37 cellular contexts compared by ENCODE assay signal in the genomic region with DNA sequence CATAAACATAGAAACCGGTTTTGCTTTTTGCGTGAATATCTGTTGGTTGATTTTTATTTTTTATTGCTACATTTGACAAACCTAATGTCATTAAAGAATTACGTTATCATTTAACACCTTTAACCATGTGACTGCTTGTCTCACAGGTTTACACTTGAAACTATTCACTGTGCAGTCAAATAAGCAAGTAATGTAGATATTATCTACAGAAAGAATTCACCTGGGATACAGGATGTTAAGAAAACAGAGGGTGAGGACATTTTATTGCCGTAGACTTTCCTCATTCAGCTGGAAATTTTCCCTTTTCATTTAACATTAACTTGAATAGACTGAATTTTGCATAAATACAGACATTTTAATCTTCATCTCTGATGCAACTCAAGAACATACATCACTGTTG.
"Had no signal": no experiment of that assay in that cellular context is flagged by ENCODE, and none has a peak within 500 bp of the region (broad histone marks: within the 10 kb centered on the region; RNA-seq: fewer than 3 reads in every experiment).

No MANE protein-coding gene starts in this region.

- H3K4me3 Mint-ChIP-seq: activated B cell treated with CpG ODN at 0.5 μM for 24 hours; activated CD4-positive, alpha-beta memory T cell treated with anti-CD3 and anti-CD28 coated beads, Interleukin-2, amount 10 ng/mL, durations not matched to agents 7 days and 5 days; activated CD8-positive, alpha-beta memory T cell treated with anti-CD3 and anti-CD28 coated beads, Interleukin-2, amount 10 ng/mL, durations not matched to agents 7 days and 5 days; activated naive CD4-positive, alpha-beta T cell treated with anti-CD3 and anti-CD28 coated beads, Interleukin-2, amount 10 ng/mL, durations not matched to agents 7 days and 5 days; activated naive CD8-positive, alpha-beta T cell; activated naive CD8-positive, alpha-beta T cell treated with anti-CD3 and anti-CD28 coated beads, Interleukin-2, amount 50 U/mL, for 24 hours; brain had no signal

- H3K27me3 Mint-ChIP-seq: activated B cell treated with CpG ODN at 0.5 μM for 24 hours; activated CD4-positive, alpha-beta memory T cell treated with anti-CD3 and anti-CD28 coated beads, Interleukin-2, amount 10 ng/mL, durations not matched to agents 7 days and 5 days; activated CD8-positive, alpha-beta memory T cell treated with anti-CD3 and anti-CD28 coated beads, Interleukin-2, amount 10 ng/mL, durations not matched to agents 7 days and 5 days; activated naive CD4-positive, alpha-beta T cell treated with anti-CD3 and anti-CD28 coated beads, Interleukin-2, amount 10 ng/mL, durations not matched to agents 7 days and 5 days; activated naive CD8-positive, alpha-beta T cell; activated naive CD8-positive, alpha-beta T cell treated with anti-CD3 and anti-CD28 coated beads, Interleukin-2, amount 50 U/mL, for 24 hours; brain had no signal

- H3K36me3 Mint-ChIP-seq: activated CD8-positive, alpha-beta memory T cell treated with anti-CD3 and anti-CD28 coated beads, Interleukin-2, amount 10 ng/mL, durations not matched to agents 7 days and 5 days; activated naive CD4-positive, alpha-beta T cell treated with anti-CD3 and anti-CD28 coated beads, Interleukin-2, amount 10 ng/mL, durations not matched to agents 7 days and 5 days; activated naive CD8-positive, alpha-beta T cell; brain had no signal

- H3K27ac ChIP-seq: RWPE1, VCaP had no signal

- ATAC-seq: activated CD8-positive, alpha-beta memory T cell treated with anti-CD3 and anti-CD28 coated beads, Interleukin-2, amount 10 ng/mL, durations not matched to agents 7 days and 5 days; activated naive CD8-positive, alpha-beta T cell treated with anti-CD3 and anti-CD28 coated beads, Interleukin-2, amount 50 U/mL, for 24 hours; PC-3; Right ventricle myocardium inferior had no signal

- H3K27ac Mint-ChIP-seq: activated B cell treated with CpG ODN at 0.5 μM for 24 hours; activated CD4-positive, alpha-beta memory T cell treated with anti-CD3 and anti-CD28 coated beads, Interleukin-2, amount 10 ng/mL, durations not matched to agents 7 days and 5 days; activated CD8-positive, alpha-beta memory T cell treated with anti-CD3 and anti-CD28 coated beads, Interleukin-2, amount 10 ng/mL, durations not matched to agents 7 days and 5 days; activated naive CD4-positive, alpha-beta T cell treated with anti-CD3 and anti-CD28 coated beads, Interleukin-2, amount 10 ng/mL, durations not matched to agents 7 days and 5 days; activated naive CD8-positive, alpha-beta T cell; activated naive CD8-positive, alpha-beta T cell treated with anti-CD3 and anti-CD28 coated beads, Interleukin-2, amount 50 U/mL, for 24 hours; brain had no signal

- H3K9me3 Mint-ChIP-seq: activated B cell treated with CpG ODN at 0.5 μM for 24 hours; activated CD4-positive, alpha-beta memory T cell treated with anti-CD3 and anti-CD28 coated beads, Interleukin-2, amount 10 ng/mL, durations not matched to agents 7 days and 5 days; activated naive CD4-positive, alpha-beta T cell treated with anti-CD3 and anti-CD28 coated beads, Interleukin-2, amount 10 ng/mL, durations not matched to agents 7 days and 5 days; activated naive CD8-positive, alpha-beta T cell treated with anti-CD3 and anti-CD28 coated beads, Interleukin-2, amount 50 U/mL, for 24 hours; brain had no signal

- DNase-seq: activated B cell treated with CpG ODN at 0.5 μM for 24 hours; activated CD4-positive, alpha-beta memory T cell treated with anti-CD3 and anti-CD28 coated beads, Interleukin-2, amount 10 ng/mL, durations not matched to agents 7 days and 5 days; activated CD4-positive, alpha-beta T cell treated with anti-CD3 and anti-CD28 coated beads for 4 hours; activated CD4-positive, CD25-positive, alpha-beta regulatory T cell treated with anti-CD3 and anti-CD28 coated beads, Interleukin-2, amount 50 U/mL, for 72 hours; activated CD8-positive, alpha-beta memory T cell treated with anti-CD3 and anti-CD28 coated beads for 24 hours; activated CD8-positive, alpha-beta memory T cell treated with anti-CD3 and anti-CD28 coated beads, Interleukin-2, amount 10 ng/mL, durations not matched to agents 7 days and 5 days; activated CD8-positive, alpha-beta memory T cell treated with anti-CD3 and anti-CD28 coated beads, Interleukin-2, amount 50 U/mL, for 48 hours; activated effector memory CD4-positive, alpha-beta T cell treated with Interleukin-2 at 50 U/mL for 16 hours; activated naive CD4-positive, alpha-beta T cell treated with anti-CD3 and anti-CD28 coated beads, Interleukin-2, amount 10 ng/mL, durations not matched to agents 7 days and 5 days; activated naive CD8-positive, alpha-beta T cell treated with anti-CD3 and anti-CD28 coated beads, Interleukin-2, amount 50 U/mL, for 24 hours; activated T-cell treated with anti-CD3 and anti-CD28 coated beads, Interleukin-2, amount 50 U/mL, for 48 hours; anterior cingulate cortex; caudate nucleus; Karpas-422; KBM-7; MM.1S; MV-4-11; NCI-H1092; NCI-H1436 treated with DMSO at 0.1 percent for 48 hours; NCI-H1694 treated with DMSO at 0.1 percent for 48 hours; NCI-H2029; NCI-H2107; NCI-H2171; NCI-H510A; NCI-H748 treated with DMSO at 0.1 percent for 48 hours; NK-92 treated with Interleukin-12 subunit alpha and Interleukin-12 subunit beta, amount 100 ng/mL, for 24 hours; PC-3; SIG-M5; SW 1271; T-helper 1 cell; T-helper 2 cell; T-helper 9 cell had no signal
